In genomic region chr12:6607751-6608591, GRCh38 we compare ENCODE assay signal across 1 cellular context.
TF ChIP-seq lines count a peak whose summit lies in the region.

No MANE protein-coding gene starts in this region.

TF ChIP-seq in K562, 482 proteins besides CTCF, POLR2A, EP300 and RAD21 (continued from another document and continues in another):
- no peak for TF ChIP-seq NKRF (IDR thresholded peaks at IDR 0.05; ENCODE audit: borderline replicate concordance)
- TF ChIP-seq MAZ (CRISPR knock-in tag; conservative IDR thresholded peaks at IDR 0.05 in 1 of 2, IDR thresholded peaks at IDR 0.05 in 1 of 2): no peak; a peak in 1 of 4 replicates
- peak; percentile 59 for TF ChIP-seq NCOR1 (IDR thresholded peaks at IDR 0.05)
- TF ChIP-seq GTF2F1 (IDR thresholded peaks at IDR 0.05; ENCODE audit: low read depth, low read length): no peak
- TF ChIP-seq ETV1 (tag; conservative IDR thresholded peaks at IDR 0.05; ENCODE audit: low read depth): no peak
- TF ChIP-seq BRF1 (IDR thresholded peaks at IDR 0.05; ENCODE audit: borderline replicate concordance, extremely low read depth, insufficient read length): no peak
- TF ChIP-seq DMBX1 (CRISPR knock-in tag; IDR thresholded peaks at IDR 0.05; ENCODE audit: borderline replicate concordance): peak; percentile 86
- no peak for TF ChIP-seq KDM4B (IDR thresholded peaks at IDR 0.05; ENCODE audit: borderline replicate concordance in 2 of 2, low read depth in 1 of 2)
- TF ChIP-seq ZBTB8A (IDR thresholded peaks at IDR 0.05; ENCODE audit: partially characterized antibody): no peak
- no peak for TF ChIP-seq ZNF354B (CRISPR knock-in tag; IDR thresholded peaks at IDR 0.05)
- TF ChIP-seq RERE (CRISPR knock-in tag; IDR thresholded peaks at IDR 0.05; ENCODE audit: borderline replicate concordance): no peak
- peak; percentile 39 for TF ChIP-seq NFIC (IDR thresholded peaks at IDR 0.05)
- TF ChIP-seq ZNF280A (IDR thresholded peaks at IDR 0.05; ENCODE audit: low read depth, partially characterized antibody): no peak
- TF ChIP-seq SMAD2 (IDR thresholded peaks at IDR 0.05; ENCODE audit: low read depth, low read length): no peak
- no peak for TF ChIP-seq CREB5 (CRISPR knock-in tag; IDR thresholded peaks at IDR 0.05)
- no peak for TF ChIP-seq BCLAF1 (IDR thresholded peaks at IDR 0.05; ENCODE audit: borderline replicate concordance in 1 of 2, control insufficient read depth in 1 of 2, low read depth in 2 of 2, low read length in 1 of 2)
- TF ChIP-seq TAF9B (IDR thresholded peaks at IDR 0.05; ENCODE audit: partially characterized antibody): peak; percentile 43
- no peak for TF ChIP-seq STAG1 (CRISPR knock-in tag; IDR thresholded peaks at IDR 0.05; ENCODE audit: borderline replicate concordance)
- no peak for TF ChIP-seq KLF16 (IDR thresholded peaks at IDR 0.05)
- no peak for TF ChIP-seq ZNF785 (CRISPR knock-in tag; IDR thresholded peaks at IDR 0.05)
- TF ChIP-seq NFRKB (IDR thresholded peaks at IDR 0.05; ENCODE audit: low read depth): peak; percentile 61; the same call in 1 of the 2 replicates
- no peak for TF ChIP-seq ETS2 (tag; IDR thresholded peaks at IDR 0.05; ENCODE audit: borderline replicate concordance, poor library complexity, severe bottlenecking)
- no peak for TF ChIP-seq ZNF764 (CRISPR knock-in tag; IDR thresholded peaks at IDR 0.05; ENCODE audit: low read depth)
- no peak for TF ChIP-seq ZNF583 (CRISPR knock-in tag; IDR thresholded peaks at IDR 0.05)
- TF ChIP-seq ZNF639 (CRISPR knock-in tag; conservative IDR thresholded peaks at IDR 0.05 in 1 of 2, IDR thresholded peaks at IDR 0.05 in 1 of 2): peak in 1 of 2 experiments; percentile 95; a peak in 2 of 4 replicates
- no peak for TF ChIP-seq ZKSCAN3 (CRISPR knock-in tag; IDR thresholded peaks at IDR 0.05)
- TF ChIP-seq SRSF3 (IDR thresholded peaks at IDR 0.05; ENCODE audit: insufficient read depth, low read length): no peak
- no peak; the same call in 1 of the 2 replicates for TF ChIP-seq ESRRA (IDR thresholded peaks at IDR 0.05; ENCODE audit: borderline replicate concordance, low read depth)
- 0 out of 2 replicates have a peak, but pooled peaks have one; percentile 37 for TF ChIP-seq EHMT2 (IDR thresholded peaks at IDR 0.05)
- 0 out of 4 replicates have a peak, but pooled peaks of 1 of the 2 experiments have one; percentile 36 for TF ChIP-seq CSDE1 (IDR thresholded peaks at IDR 0.05)
- TF ChIP-seq FOS (IDR thresholded peaks at IDR 0.05; ENCODE audit: extremely low read depth, insufficient read length): no peak
- TF ChIP-seq ZNF253 (CRISPR knock-in tag; conservative IDR thresholded peaks at IDR 0.05): no peak
- no peak for TF ChIP-seq HNRNPUL1 (IDR thresholded peaks at IDR 0.05; ENCODE audit: low read length)
- no peak for TF ChIP-seq SREBF2 (CRISPR knock-in tag; IDR thresholded peaks at IDR 0.05)
- TF ChIP-seq POLR2B (IDR thresholded peaks at IDR 0.05; ENCODE audit: low read depth, partially characterized antibody): no peak
- TF ChIP-seq RBM15 (IDR thresholded peaks at IDR 0.05; ENCODE audit: insufficient read depth, low read length): no peak
- TF ChIP-seq ZNF224 (CRISPR knock-in tag; IDR thresholded peaks at IDR 0.05): no peak
- TF ChIP-seq FOXK2 (conservative IDR thresholded peaks at IDR 0.05 in 1 of 2, IDR thresholded peaks at IDR 0.05 in 1 of 2; ENCODE audit: low read depth in 2 of 2): peak; percentile 15 to 19; a peak in 1 of 4 replicates
- TF ChIP-seq NR3C1 (CRISPR knock-in tag; IDR thresholded peaks at IDR 0.05): no peak
- no peak for TF ChIP-seq HNRNPLL (IDR thresholded peaks at IDR 0.05; ENCODE audit: low read depth, low read length, poor library complexity, severe bottlenecking)
- peak in 1 of 2 experiments; percentile 67; a peak in 2 of 4 replicates for TF ChIP-seq TEAD1 (CRISPR knock-in tag; IDR thresholded peaks at IDR 0.05)
- TF ChIP-seq TCF7L2 (IDR thresholded peaks at IDR 0.05; ENCODE audit: low read depth, low read length): no peak
- TF ChIP-seq YBX1 (IDR thresholded peaks at IDR 0.05): no peak
- TF ChIP-seq BMI1 (IDR thresholded peaks at IDR 0.05; ENCODE audit: low read length): no peak
- no peak for TF ChIP-seq ZNF384 (IDR thresholded peaks at IDR 0.05; ENCODE audit: low read depth, low read length)
- no peak for TF ChIP-seq BRD9 (IDR thresholded peaks at IDR 0.05; ENCODE audit: low read depth, partially characterized antibody)
- TF ChIP-seq HNRNPH1 (optimal IDR thresholded peaks at IDR 0.05; ENCODE audit: low read depth, low read length): no peak
- TF ChIP-seq ZC3H4 (CRISPR knock-in tag; IDR thresholded peaks at IDR 0.05; ENCODE audit: borderline replicate concordance): no peak
- TF ChIP-seq E2F8 (IDR thresholded peaks at IDR 0.05; ENCODE audit: low read depth, partially characterized antibody): no peak
- TF ChIP-seq ZNF324 (CRISPR knock-in tag; IDR thresholded peaks at IDR 0.05): no peak
- TF ChIP-seq CXXC5 (CRISPR knock-in tag; IDR thresholded peaks at IDR 0.05): peak; percentile 25; the same call in 1 of the 2 replicates
